Comparison of ENCODE assay signal across 18 cellular contexts in the genomic region with DNA sequence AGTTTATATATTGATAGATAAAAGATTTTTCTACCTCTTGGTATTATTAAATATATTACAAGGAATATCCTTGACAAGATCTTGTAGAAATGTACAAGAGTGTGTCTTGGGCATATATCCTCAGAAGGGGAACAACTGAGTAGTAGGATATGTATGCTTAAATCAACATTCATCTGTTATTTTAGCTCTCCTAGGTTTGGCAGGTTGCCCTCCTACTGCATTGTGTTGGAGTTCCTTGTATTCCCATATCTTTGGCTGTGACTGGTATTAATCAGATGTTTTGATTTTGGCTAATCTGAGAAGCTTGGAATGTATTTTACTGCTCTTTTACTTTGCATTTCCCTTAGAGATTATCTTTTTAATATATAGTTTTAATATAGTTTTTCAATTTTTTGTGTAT. TPM values are rescaled to one million over a fixed set of nuclear protein-coding genes. Genes with fewer than 3 reads are reported as not detected.
DNase-seq lines count a peak whose midpoint lies in the region; ATAC-seq and TF ChIP-seq lines count a peak whose summit lies in the region.
"Had no signal": no experiment of that assay in that cellular context is flagged by ENCODE, and none has a peak within 500 bp of the region (broad histone marks: within the 10 kb centered on the region; RNA-seq: fewer than 3 reads in every experiment).

No MANE protein-coding gene starts in this region.

- ATAC-seq in GM21367 (IDR thresholded peaks at IDR 0.05; ENCODE audit: unreplicated experiment) (no peak), HG03457 (IDR thresholded peaks at IDR 0.05; ENCODE audit: unreplicated experiment) (no peak)

- H3K27me3 ChIP-seq in brain microvascular endothelial cell (replicated peaks) (peaks cover 26% of the 10 kb centered on the region), HAP-1 (ENCODE audit: low read depth) (no peaks in the 10 kb centered on the region)

- no peak overlapping the region for H3K27ac ChIP-seq in brain microvascular endothelial cell
- H3K27ac ChIP-seq: BLaER1, epithelial cell of prostate, left ventricle myocardium inferior, parathyroid adenoma had no signal

- in situ Hi-C loops in brain microvascular endothelial cell (cut with HindIII; ENCODE audit: low pct_ligation_motif_present, low sequenced_read_pairs): no loop called here
- in situ Hi-C loops in HAP-1 (cut with MboI; ENCODE audit: low sequenced_read_pairs): no loop called here

- peaks cover 4% of the 10 kb centered on the region for H3K4me1 ChIP-seq in HAP-1
- H3K4me1 ChIP-seq: parathyroid adenoma had no signal

- H3K36me3 ChIP-seq in brain microvascular endothelial cell (replicated peaks) (no peaks in the 10 kb centered on the region), HAP-1 (replicated peaks) (no peaks in the 10 kb centered on the region)
- H3K36me3 ChIP-seq: BLaER1, left ventricle myocardium inferior had no signal

- H3K4me3 ChIP-seq in brain microvascular endothelial cell (ENCODE audit: low read depth, low read length) (no peak overlapping the region), HAP-1 (no peak overlapping the region)
- H3K4me3 ChIP-seq: BLaER1, left ventricle myocardium inferior had no signal

- no peaks in the 10 kb centered on the region for H3K9me3 ChIP-seq in HAP-1
- H3K9me3 ChIP-seq: BLaER1, left ventricle myocardium inferior had no signal

- DNase-seq in EH (ENCODE audit: low read depth) (peak; percentile 62), M059J (ENCODE audit: low read depth) (peak; percentile 1), brain microvascular endothelial cell (peak; percentile 74), kidney glomerular epithelial cell (lab: John Stamatoyannopoulos, UW) (peak; percentile 72), amygdala (lab: John Stamatoyannopoulos, UW) (no peak), HAP-1 (ENCODE audit: low spot score in 2 of 2) (no peak)
- DNase-seq: activated CD4-positive, alpha-beta T cell treated with anti-CD3 and anti-CD28 coated beads, Interleukin-2, amount 50 U/mL, for 1 hour; activated naive CD8-positive, alpha-beta T cell treated with anti-CD3 and anti-CD28 coated beads for 36 hours; H7; left ventricle myocardium inferior; NCI-H1694; SIG-M5; stimulated activated CD4-positive, alpha-beta T cell treated with anti-CD3 and anti-CD28 coated beads, Interleukin-12 subunit alpha, Interleukin-12 subunit beta, amount 100 ng/mL, for 4 hours had no signal

- TF ChIP-seq CTCF in brain microvascular endothelial cell (IDR thresholded peaks at IDR 0.05; ENCODE audit: low read depth, low read length, missing control alignments): no peak

RNA-seq across cellular contexts. Expression of a gene that starts 4.6 kb away (rescaled TPM):
- 0.12 TPM in 1 of 2 replicates, not detected in the other for total RNA-seq in M059J (2014; rRNA removed; shearing (Covaris generic))
- total RNA-seq: activated naive CD8-positive, alpha-beta T cell treated with anti-CD3 and anti-CD28 coated beads for 36 hours had no signal

Comparison
In these comparisons a context has a peak if more than half of its experiments do, and no peak if none do; other contexts are left out.
1. DNase-seq: peak in EH (single experiment), M059J (single experiment), brain microvascular endothelial cell (single experiment) and kidney glomerular epithelial cell (single experiment); none in amygdala (0 of 56) and HAP-1 (0 of 2).